8 cellular contexts compared by ENCODE assay signal in genomic region chr11:559712-560304, GRCh38. TPM values are rescaled to one million over a fixed set of nuclear protein-coding genes. Genes with fewer than 3 reads are reported as not detected.
DNase-seq lines count a peak whose midpoint lies in the region; ATAC-seq, FAIRE-seq and TF ChIP-seq lines count a peak whose summit lies in the region.

No MANE protein-coding gene starts in this region.

- FAIRE-seq in A549 (lab: Jason Lieb, UNC): no peak

- H3K27ac ChIP-seq in A549 (peak overlapping the region; percentile 87 to 94), HUES48 (ENCODE audit: low read depth, low read length) (peak overlapping the region; percentile 68), mucosa of rectum (ENCODE audit: low read depth in 2 of 2, low read length in 2 of 2) (peak overlapping the region; percentile 98 to 99)

- no peak for TF ChIP-seq EP300 in A549 (IDR thresholded peaks at IDR 0.05)

- in situ Hi-C loops in T47D (cut with HindIII; ENCODE audit: low pct_unique_long_range_greater_than_20kb, low sequenced_read_pairs): no loop called here

- DNase-seq in A549 (ENCODE audit: low read depth in 1 of 2, low spot score in 1 of 2) (no peak), T47D (ENCODE audit: low read depth in 1 of 2, low spot score in 1 of 2) (peak; percentile 23 to 52), DMS153 (lab: John Stamatoyannopoulos, UW) (no peak), NOMO-1 treated with DMSO at 0.1 percent for 48 hours (lab: John Stamatoyannopoulos, UW; ENCODE audit: unreplicated experiment) (no peak)

- no peak for TF ChIP-seq RAD21 in A549 (conservative IDR thresholded peaks at IDR 0.05 in 1 of 2, IDR thresholded peaks at IDR 0.05 in 1 of 2)

- POLR2A ChIA-PET in A549 (lab: Yijun Ruan, JAX): interaction anchor here (1.2 kb wide), 1 partner anchor 16 kb away, joined by 5 read pairs; no protein-coding TSS in a partner anchor

- CTCF ChIA-PET in A549 (lab: Yijun Ruan, JAX): interaction anchor here (1.1 to 1.3 kb wide), 2 partner anchors 15 to 42 kb away, joined by 3 read pairs; no protein-coding TSS in a partner anchor

- no peak for TF ChIP-seq POLR2A in A549 (IDR thresholded peaks at IDR 0.05; ENCODE audit: low read length)

- ATAC-seq in A549 (no peak; a peak in 1 of 6 replicates), GM21717 (IDR thresholded peaks at IDR 0.05; ENCODE audit: unreplicated experiment) (no peak), GM21381 (IDR thresholded peaks at IDR 0.05; ENCODE audit: unreplicated experiment) (no peak)

- 66% methylated on average over 18 of the region's 18 CpGs for WGBS in A549 (ENCODE audit: missing lambda C conversion rate)

- H3K4me1 ChIP-seq in A549 (peaks cover 27% of the 10 kb centered on the region), HUES48 (ENCODE audit: control insufficient read depth, insufficient read depth, low read length) (peaks cover 10% of the 10 kb centered on the region), mucosa of rectum (ENCODE audit: control insufficient read depth in 2 of 2, insufficient read depth in 2 of 2, low read length in 2 of 2) (peaks cover 29 to 39% of the 10 kb centered on the region in 2 donors)

- H3K4me2 ChIP-seq in A549: peak overlapping the region; percentile 86

- H3K9ac ChIP-seq in HUES48 (ENCODE audit: low read depth, low read length) (no peak overlapping the region), mucosa of rectum (ENCODE audit: low read depth in 1 of 2, low read length in 2 of 2) (peak overlapping the region; percentile 77 to 99)

- TF ChIP-seq CTCF in A549 (IDR thresholded peaks at IDR 0.05): no peak

- H3K27me3 ChIP-seq in HUES48 (ENCODE audit: control insufficient read depth, insufficient read depth, low read length): peaks cover 27% of the 10 kb centered on the region
- peaks cover 4 to 6% of the 10 kb centered on the region in 2 donors for H3K27me3 ChIP-seq in mucosa of rectum (ENCODE audit: control insufficient read depth in 2 of 2, insufficient read depth in 2 of 2, low read length in 2 of 2)

- H3K9me3 ChIP-seq in A549 (no peaks in the 10 kb centered on the region), HUES48 (ENCODE audit: control insufficient read depth, insufficient read depth, low read length) (no peaks in the 10 kb centered on the region), mucosa of rectum (ENCODE audit: control insufficient read depth in 2 of 2, low read length in 2 of 2) (no peaks in the 10 kb centered on the region)

- H3K4me3 ChIP-seq in A549 (peak overlapping the region; percentile 86), HUES48 (ENCODE audit: low read depth, low read length) (peak overlapping the region; percentile 71), mucosa of rectum (ENCODE audit: low read length in 2 of 2) (peak overlapping the region; percentile 65 to 74)

- H3K36me3 ChIP-seq in HUES48 (ENCODE audit: control insufficient read depth, insufficient read depth, low read length) (peaks cover 15% of the 10 kb centered on the region), mucosa of rectum (ENCODE audit: control insufficient read depth in 2 of 2, insufficient read depth in 2 of 2, low read length in 2 of 2) (peaks cover 12 to 18% of the 10 kb centered on the region in 2 donors)

TF ChIP-seq in A549, 52 proteins besides CTCF, POLR2A, EP300 and RAD21:
- TF ChIP-seq KDM1A (IDR thresholded peaks at IDR 0.05; ENCODE audit: low read depth) (no peak), PHF8 (IDR thresholded peaks at IDR 0.05; ENCODE audit: borderline replicate concordance, low read depth) (no peak), GATA3 (IDR thresholded peaks at IDR 0.05; ENCODE audit: borderline replicate concordance) (no peak), HMGXB4 (CRISPR knock-in tag; IDR thresholded peaks at IDR 0.05; ENCODE audit: borderline replicate concordance) (no peak), CHD2 (IDR thresholded peaks at IDR 0.05; ENCODE audit: low read length, partially characterized antibody) (no peak), ELK1 (IDR thresholded peaks at IDR 0.05; ENCODE audit: low read depth, low read length) (no peak), TP53 (CRISPR knock-in tag; IDR thresholded peaks at IDR 0.05) (no peak), SREBF2 (IDR thresholded peaks at IDR 0.05) (no peak), HOXB13 (CRISPR knock-in tag; IDR thresholded peaks at IDR 0.05; ENCODE audit: low read depth) (no peak)

RNA-seq across cellular contexts. Expression of gene LMNTD2, which starts 0.7 kb away (rescaled TPM):
- 1.7 and 2.2 TPM in 2 replicates for polyA plus RNA-seq in A549 (2011; rRNA removed)
- 3.6 and 5.1 TPM in 2 replicates for polyA plus RNA-seq in A549 (2012; cell fraction: cytosol; rRNA removed)
- polyA plus RNA-seq in A549 (2012; cell fraction: nucleus; rRNA removed): 25.7 and 39.4 TPM in 2 replicates
- polyA plus RNA-seq in A549 (2017; fragmentation: RNase III; extraction: RNeasy Plus Mini Kit Qiagen cat#74134 plus additional on column Dnase treatment): 2.6 to 4.2 TPM (median 3.5 TPM) in 3 replicates
- 0.50 and 0.97 TPM in 2 replicates for polyA minus RNA-seq in A549 (2011; rRNA and poly(A)+ RNA removed)

RNA-seq across cellular contexts. Expression of gene RASSF7, which starts 1.0 kb away (rescaled TPM):
- polyA plus RNA-seq in A549 (2011; rRNA removed) (18.4 and 19.0 TPM in 2 replicates), A549 (2017; fragmentation: RNase III; extraction: RNeasy Plus Mini Kit Qiagen cat#74134 plus additional on column Dnase treatment) (27.7 to 30.7 TPM (median 30.5 TPM) in 3 replicates)
- 56.3 and 74.7 TPM in 2 replicates for polyA plus RNA-seq in A549 (2012; cell fraction: cytosol; rRNA removed)
- polyA plus RNA-seq in A549 (2012; cell fraction: nucleus; rRNA removed): 101 and 152 TPM in 2 replicates
- polyA minus RNA-seq in A549 (2011; rRNA and poly(A)+ RNA removed): 5.6 and 11.8 TPM in 2 replicates

RNA-seq across cellular contexts. Expression of gene PHRF1, which starts 16.5 kb away (rescaled TPM):
- polyA plus RNA-seq in A549 (2011; rRNA removed) (8.6 and 10.8 TPM in 2 replicates), A549 (2017; fragmentation: RNase III; extraction: RNeasy Plus Mini Kit Qiagen cat#74134 plus additional on column Dnase treatment) (23.0 to 25.3 TPM (median 23.7 TPM) in 3 replicates)
- polyA plus RNA-seq in A549 (2012; cell fraction: cytosol; rRNA removed): 19.8 and 25.1 TPM in 2 replicates
- polyA plus RNA-seq in A549 (2012; cell fraction: nucleus; rRNA removed): 46.9 and 57.6 TPM in 2 replicates
- 10.3 and 11.1 TPM in 2 replicates for polyA minus RNA-seq in A549 (2011; rRNA and poly(A)+ RNA removed)

RNA-seq across cellular contexts. Expression of gene LRRC56, which starts 22.5 kb away (rescaled TPM):
- polyA plus RNA-seq in A549 (2011; rRNA removed): 0.30 and 0.32 TPM in 2 replicates
- polyA plus RNA-seq in A549 (2012; cell fraction: cytosol; rRNA removed): 0.29 and 0.49 TPM in 2 replicates
- polyA plus RNA-seq in A549 (2012; cell fraction: nucleus; rRNA removed): 2.3 and 2.6 TPM in 2 replicates
- 0.47 to 1.1 TPM (median 1.0 TPM) in 3 replicates for polyA plus RNA-seq in A549 (2017; fragmentation: RNase III; extraction: RNeasy Plus Mini Kit Qiagen cat#74134 plus additional on column Dnase treatment)
- 0.15 and 0.37 TPM in 2 replicates for polyA minus RNA-seq in A549 (2011; rRNA and poly(A)+ RNA removed)

RNA-seq across cellular contexts. Expression of gene HRAS, which starts 24.4 kb away (rescaled TPM):
- polyA plus RNA-seq in A549 (2011; rRNA removed) (56.3 and 63.3 TPM in 2 replicates), A549 (2017; fragmentation: RNase III; extraction: RNeasy Plus Mini Kit Qiagen cat#74134 plus additional on column Dnase treatment) (86.9 to 96.3 TPM (median 88.2 TPM) in 3 replicates)
- 189 and 255 TPM in 2 replicates for polyA plus RNA-seq in A549 (2012; cell fraction: cytosol; rRNA removed)
- 141 and 185 TPM in 2 replicates for polyA plus RNA-seq in A549 (2012; cell fraction: nucleus; rRNA removed)
- 71.6 and 81.9 TPM in 2 replicates for polyA minus RNA-seq in A549 (2011; rRNA and poly(A)+ RNA removed)

Comparison
In these comparisons a context has a peak if more than half of its experiments do, and no peak if none do; other contexts are left out.
1. DNase-seq: peak in T47D (2 of 2); none in A549 (0 of 2), DMS153 (single experiment) and NOMO-1 treated with DMSO at 0.1 percent for 48 hours (single experiment).
2. Peak in every context shown above with its lines, with median percentiles within 50 percentile points of each other: H3K27ac ChIP-seq and H3K4me3 ChIP-seq.